Comparison of ENCODE assay signal across 16 cellular contexts in genomic region chrX:24186483-24186882, GRCh38.
"Had no signal": no experiment of that assay in that cellular context is flagged by ENCODE, and none has a peak within 500 bp of the region (broad histone marks: within the 10 kb centered on the region; RNA-seq: fewer than 3 reads in every experiment).

No MANE protein-coding gene starts in this region.

- ATAC-seq: body of pancreas, heart right ventricle, left lobe of liver, pancreas had no signal

- FAIRE-seq: frontal cortex, pancreas had no signal

- H3K4me1 ChIP-seq: tibial nerve had no signal

- H3K36me3 ChIP-seq: pancreas, tibial nerve had no signal

- DNase-seq: activated gamma-delta T cell treated with Interleukin-2 at 50 U/mL for 16 hours; activated T-cell treated with anti-CD3 and anti-CD28 coated beads, Interleukin-2, amount 50 U/mL, for 1 hour; body of pancreas; central memory CD4-positive, alpha-beta T cell; effector CD4-positive, alpha-beta T cell; heart right ventricle; islet precursor cell; pancreas; T1000 had no signal

- H3K27me3 ChIP-seq: body of pancreas, heart right ventricle, pancreas, tibial nerve had no signal

- H3K4me3 Mint-ChIP-seq: memory B cell had no signal

- H3K27ac Mint-ChIP-seq: memory B cell had no signal

- H3K9me3 ChIP-seq: body of pancreas, heart right ventricle, pancreas, tibial nerve had no signal

- H3K27me3 Mint-ChIP-seq: memory B cell had no signal

- H3K9me3 Mint-ChIP-seq: memory B cell had no signal

- H3K27ac ChIP-seq: body of pancreas, coronary artery, heart right ventricle, pancreas, skin epidermis, tibial nerve, VCaP had no signal

- H3K4me3 ChIP-seq: body of pancreas, coronary artery, heart right ventricle, pancreas, skin epidermis, tibial nerve had no signal
